ENCODE assay signal across 13 cellular contexts in genomic region chr4:52822583-52823477, GRCh38. TPM values are rescaled to one million over a fixed set of nuclear protein-coding genes. Genes with fewer than 3 reads are reported as not detected.
DNase-seq lines count a peak whose midpoint lies in the region; ATAC-seq and TF ChIP-seq lines count a peak whose summit lies in the region.
"Had no signal": no experiment of that assay in that cellular context is flagged by ENCODE, and none has a peak within 500 bp of the region (broad histone marks: within the 10 kb centered on the region; RNA-seq: fewer than 3 reads in every experiment).

No MANE protein-coding gene starts in this region.

- H3K79me2 ChIP-seq in ACC112 (ENCODE audit: control insufficient read depth, insufficient read depth, low read length, unreplicated experiment) = no peaks in the 10 kb centered on the region
- H3K79me2 ChIP-seq in hepatocyte = no peaks in the 10 kb centered on the region

- no peaks in the 10 kb centered on the region for H3K9me3 ChIP-seq in hepatocyte (ENCODE audit: low read depth)
- no peaks in the 10 kb centered on the region for H3K9me3 ChIP-seq in CD8-positive, alpha-beta memory T cell (ENCODE audit: low read length)
- H3K9me3 ChIP-seq: prostate gland had no signal

- no peaks in the 10 kb centered on the region for H3K27me3 ChIP-seq in ACC112 (ENCODE audit: insufficient read depth, low read length)
- H3K27me3 ChIP-seq in hepatocyte = no peaks in the 10 kb centered on the region
- no peaks in the 10 kb centered on the region for H3K27me3 ChIP-seq in CD8-positive, alpha-beta memory T cell (ENCODE audit: insufficient read depth, low read length, poor library complexity, severe bottlenecking)

- H3K27ac Mint-ChIP-seq in activated naive CD8-positive, alpha-beta T cell treated with anti-CD3 and anti-CD28 coated beads, Interleukin-2, amount 50 U/mL, for 24 hours = peak overlapping the region; percentile 33
- peak overlapping the region in 1 of 8 donors; percentile 29 for H3K27ac Mint-ChIP-seq in CD8-positive, alpha-beta memory T cell

- H3K27ac ChIP-seq in ACC112 (ENCODE audit: low read depth, low read length) = peak overlapping the region; percentile 91
- H3K27ac ChIP-seq in hepatocyte = peak overlapping the region; percentile 72
- H3K27ac ChIP-seq in CD8-positive, alpha-beta memory T cell (ENCODE audit: low read depth, low read length) = no peak overlapping the region
- H3K27ac ChIP-seq: prostate gland had no signal

- no peak for TF ChIP-seq CTCF in HFF-Myc (IDR thresholded peaks at IDR 0.05; ENCODE audit: low read depth, low read length, missing control alignments)
- TF ChIP-seq CTCF in hepatocyte (IDR thresholded peaks at IDR 0.05; ENCODE audit: poor library complexity) = no peak

- no peaks in the 10 kb centered on the region for H3K36me3 Mint-ChIP-seq in activated naive CD8-positive, alpha-beta T cell treated with anti-CD3 and anti-CD28 coated beads, Interleukin-2, amount 50 U/mL, for 24 hours (ENCODE audit: low read depth)
- no peaks in the 10 kb centered on the region for H3K36me3 Mint-ChIP-seq in CD8-positive, alpha-beta memory T cell

- CTCF ChIA-PET in CD8-positive, alpha-beta memory T cell (lab: Charles Lee) = no interaction called here

- no peaks in the 10 kb centered on the region for H3K27me3 Mint-ChIP-seq in activated naive CD8-positive, alpha-beta T cell treated with anti-CD3 and anti-CD28 coated beads, Interleukin-2, amount 50 U/mL, for 24 hours
- no peaks in the 10 kb centered on the region for H3K27me3 Mint-ChIP-seq in CD8-positive, alpha-beta memory T cell

- H3K4me3 Mint-ChIP-seq in activated naive CD8-positive, alpha-beta T cell treated with anti-CD3 and anti-CD28 coated beads, Interleukin-2, amount 50 U/mL, for 24 hours = no peak overlapping the region
- no peak overlapping the region for H3K4me3 Mint-ChIP-seq in CD8-positive, alpha-beta memory T cell

- DNase-seq in HFF-Myc (ENCODE audit: extremely low read depth, low read depth) (peak; percentile 91), hepatocyte (ENCODE audit: low spot score) (no peak), germinal center (ENCODE audit: low spot score) (no peak)
- DNase-seq in activated naive CD8-positive, alpha-beta T cell treated with anti-CD3 and anti-CD28 coated beads, Interleukin-2, amount 50 U/mL, for 24 hours = no peak
- no peak for DNase-seq in CD8-positive, alpha-beta memory T cell
- DNase-seq: COR-L47, dermis blood vessel endothelial cell, NCI-H1930, SHP77 treated with DMSO at 0.1 percent for 48 hours had no signal

- peak; percentile 35 for ATAC-seq in activated naive CD8-positive, alpha-beta T cell treated with anti-CD3 and anti-CD28 coated beads, Interleukin-2, amount 50 U/mL, for 24 hours
- ATAC-seq in HG03521 (IDR thresholded peaks at IDR 0.05; ENCODE audit: unreplicated experiment) (no peak), HG03025 (IDR thresholded peaks at IDR 0.05; ENCODE audit: low FRiP score, unreplicated experiment) (no peak)

- no peak overlapping the region for H3K4me2 ChIP-seq in hepatocyte

- H4K20me1 ChIP-seq in hepatocyte (ENCODE audit: insufficient read depth, poor library complexity, severe bottlenecking) = no peaks in the 10 kb centered on the region

- no peaks in the 10 kb centered on the region for H3K9me2 ChIP-seq in hepatocyte (replicated peaks; ENCODE audit: insufficient read depth)

- H3K36me3 ChIP-seq in ACC112 (ENCODE audit: insufficient read depth, low read length) (no peaks in the 10 kb centered on the region), hepatocyte (replicated peaks; ENCODE audit: insufficient read depth, low read depth) (no peaks in the 10 kb centered on the region)
- no peaks in the 10 kb centered on the region for H3K36me3 ChIP-seq in CD8-positive, alpha-beta memory T cell (ENCODE audit: insufficient read depth, low read length)
- H3K36me3 ChIP-seq: prostate gland had no signal

- POLR2A ChIA-PET in CD8-positive, alpha-beta memory T cell (lab: Charles Lee) = no interaction called here

- 89% methylated on average over 6 of the region's 6 CpGs for WGBS in hepatocyte (ENCODE audit: low lambda C conversion rate, missing lambda C conversion rate)

- H2AFZ ChIP-seq in ACC112 (ENCODE audit: low read length, unreplicated experiment) = no peak overlapping the region
- no peak overlapping the region for H2AFZ ChIP-seq in hepatocyte

- peak overlapping the region; percentile 24; the same call in 1 of the 2 replicates for H3K4me3 ChIP-seq in ACC112 (ENCODE audit: low read depth, low read length)
- H3K4me3 ChIP-seq in HFF-Myc (replicated peaks; ENCODE audit: low read depth, low read length) = no peak overlapping the region
- no peak overlapping the region for H3K4me3 ChIP-seq in hepatocyte
- no peak overlapping the region for H3K4me3 ChIP-seq in CD8-positive, alpha-beta memory T cell (ENCODE audit: low read length)
- H3K4me3 ChIP-seq: prostate gland had no signal

- H3K4me1 ChIP-seq in ACC112 (ENCODE audit: control insufficient read depth, insufficient read depth, low read length, unreplicated experiment) = peaks cover 16% of the 10 kb centered on the region
- peaks cover 29% of the 10 kb centered on the region for H3K4me1 ChIP-seq in hepatocyte (ENCODE audit: insufficient read depth)
- no peaks in the 10 kb centered on the region for H3K4me1 ChIP-seq in CD8-positive, alpha-beta memory T cell (ENCODE audit: insufficient read depth, low read length)
- H3K4me1 ChIP-seq: prostate gland had no signal

- H3K9me3 Mint-ChIP-seq in activated naive CD8-positive, alpha-beta T cell treated with anti-CD3 and anti-CD28 coated beads, Interleukin-2, amount 50 U/mL, for 24 hours = no peaks in the 10 kb centered on the region
- no peaks in the 10 kb centered on the region for H3K9me3 Mint-ChIP-seq in CD8-positive, alpha-beta memory T cell

- peaks cover 17% of the 10 kb centered on the region for H3K4me1 Mint-ChIP-seq in activated naive CD8-positive, alpha-beta T cell treated with anti-CD3 and anti-CD28 coated beads, Interleukin-2, amount 50 U/mL, for 24 hours
- H3K4me1 Mint-ChIP-seq in CD8-positive, alpha-beta memory T cell = peaks cover 2 to 5% (median 4%) of the 10 kb centered on the region in 3 donors

RNA-seq across cellular contexts. Expression of gene RASL11B, which starts 39.3 kb away (rescaled TPM):
- total RNA-seq in hepatocyte = 6.3 and 8.9 TPM in 2 replicates
- 6.9 and 7.6 TPM in 2 replicates for polyA plus RNA-seq in hepatocyte
- under 1 TPM in 1 of 2 experiments, not detected in 1; 0.27 TPM for total RNA-seq in CD8-positive, alpha-beta memory T cell
- 0.12 TPM for polyA plus RNA-seq in CD8-positive, alpha-beta memory T cell
- total RNA-seq: dermis blood vessel endothelial cell had no signal
